In the genomic region with DNA sequence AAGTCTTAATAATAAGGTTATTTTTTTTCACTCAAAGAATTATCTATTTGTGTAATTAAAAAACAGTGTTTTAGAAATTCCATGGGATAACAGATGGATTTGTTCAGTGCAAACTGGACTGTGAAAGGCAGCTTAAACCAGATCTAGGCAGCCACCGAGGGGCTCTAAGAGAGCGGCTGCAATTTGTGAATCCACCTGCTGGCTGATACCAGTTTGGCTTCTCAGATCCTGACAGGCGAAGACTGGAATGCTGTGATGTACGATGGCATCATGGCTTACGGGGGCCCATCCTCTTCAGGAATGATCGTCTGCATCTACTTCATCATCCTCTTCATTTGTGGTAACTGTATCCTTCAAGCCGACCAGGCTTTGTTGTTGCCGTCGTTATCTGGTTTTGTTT, we compare ENCODE assay signal across 27 cellular contexts.
"Had no signal": no experiment of that assay in that cellular context is flagged by ENCODE, and none has a peak within 500 bp of the region (broad histone marks: within the 10 kb centered on the region; RNA-seq: fewer than 3 reads in every experiment).

No MANE protein-coding gene starts in this region.

- DNase-seq: activated CD4-positive, alpha-beta T cell treated with anti-CD3 and anti-CD28 coated beads for 48 hours; activated CD4-positive, alpha-beta T cell treated with anti-CD3 and anti-CD28 coated beads, Interleukin-2, amount 50 U/mL, for 4 hours; activated CD8-positive, alpha-beta memory T cell treated with anti-CD3 and anti-CD28 coated beads for 24 hours; activated gamma-delta T cell treated with Interleukin-2 at 50 U/mL for 16 hours; activated naive CD4-positive, alpha-beta T cell treated with anti-CD3 and anti-CD28 coated beads, Interleukin-2, amount 10 ng/mL, durations not matched to agents 7 days and 5 days; activated naive CD8-positive, alpha-beta T cell treated with anti-CD3 and anti-CD28 coated beads for 36 hours; activated T-cell treated with anti-CD3 and anti-CD28 coated beads for 4 hours; activated T-cell treated with anti-CD3 and anti-CD28 coated beads, Interleukin-2, amount 50 U/mL, for 48 hours; brain microvascular endothelial cell; Kasumi-1; KBM-7; NCI-H146; NCI-H187 treated with DMSO at 0.1 percent for 48 hours; NCI-H2081 treated with DMSO at 0.1 percent for 48 hours; NCI-H345; NCI-H510A; NCI-H526 treated with DMSO at 0.1 percent for 48 hours; PC-3; SHP77; SW 1271; T-helper 9 cell had no signal

- ATAC-seq: activated CD4-positive, CD25-positive, alpha-beta regulatory T cell treated with anti-CD3 and anti-CD28 coated beads, Interleukin-2, amount 50 U/mL, for 24 hours; activated T-helper 17 cell treated with anti-CD3 and anti-CD28 coated beads, Interleukin-2, amount 50 U/mL, for 72 hours; PC-3; SK-N-SH treated with all-trans-retinoic acid at 6 μM for 48 hours had no signal

- H3K36me3 ChIP-seq: brain microvascular endothelial cell, SJSA1 had no signal

- H3K4me3 Mint-ChIP-seq: activated naive CD4-positive, alpha-beta T cell treated with anti-CD3 and anti-CD28 coated beads, Interleukin-2, amount 10 ng/mL, durations not matched to agents 7 days and 5 days; activated naive CD8-positive, alpha-beta T cell treated with anti-CD3 and anti-CD28 coated beads for 36 hours; activated T-helper 17 cell treated with anti-CD3 and anti-CD28 coated beads, Interleukin-2, amount 50 U/mL, for 72 hours had no signal

- H3K36me3 Mint-ChIP-seq: activated naive CD4-positive, alpha-beta T cell treated with anti-CD3 and anti-CD28 coated beads, Interleukin-2, amount 10 ng/mL, durations not matched to agents 7 days and 5 days; activated naive CD8-positive, alpha-beta T cell treated with anti-CD3 and anti-CD28 coated beads for 36 hours had no signal

- H3K27ac Mint-ChIP-seq: activated naive CD4-positive, alpha-beta T cell treated with anti-CD3 and anti-CD28 coated beads, Interleukin-2, amount 10 ng/mL, durations not matched to agents 7 days and 5 days; activated naive CD8-positive, alpha-beta T cell treated with anti-CD3 and anti-CD28 coated beads for 36 hours; activated T-helper 17 cell treated with anti-CD3 and anti-CD28 coated beads, Interleukin-2, amount 50 U/mL, for 72 hours had no signal

- H3K9me3 ChIP-seq: SJSA1 had no signal

- H3K27me3 ChIP-seq: brain microvascular endothelial cell, cardiac muscle cell, SJSA1 had no signal

- H3K9me3 Mint-ChIP-seq: activated naive CD4-positive, alpha-beta T cell treated with anti-CD3 and anti-CD28 coated beads, Interleukin-2, amount 10 ng/mL, durations not matched to agents 7 days and 5 days; activated naive CD8-positive, alpha-beta T cell treated with anti-CD3 and anti-CD28 coated beads for 36 hours; activated T-helper 17 cell treated with anti-CD3 and anti-CD28 coated beads, Interleukin-2, amount 50 U/mL, for 72 hours had no signal

- H3K4me1 ChIP-seq: SJSA1 had no signal

- H3K4me3 ChIP-seq: cardiac muscle cell, SJSA1 had no signal

- H3K27ac ChIP-seq: brain microvascular endothelial cell, cardiac muscle cell, SJSA1, VCaP had no signal

- H3K4me1 Mint-ChIP-seq: activated naive CD4-positive, alpha-beta T cell treated with anti-CD3 and anti-CD28 coated beads, Interleukin-2, amount 10 ng/mL, durations not matched to agents 7 days and 5 days; activated naive CD8-positive, alpha-beta T cell treated with anti-CD3 and anti-CD28 coated beads for 36 hours; activated T-helper 17 cell treated with anti-CD3 and anti-CD28 coated beads, Interleukin-2, amount 50 U/mL, for 72 hours had no signal
